19 cellular contexts compared by ENCODE assay signal in genomic region chr9:3664044-3664443, GRCh38.
"Had no signal": no experiment of that assay in that cellular context is flagged by ENCODE, and none has a peak within 500 bp of the region (broad histone marks: within the 10 kb centered on the region; RNA-seq: fewer than 3 reads in every experiment).

No MANE protein-coding gene starts in this region.

- H3K27me3 ChIP-seq: heart right ventricle, neutrophil, sigmoid colon, spleen, upper lobe of right lung had no signal

- H3K4me1 ChIP-seq: heart right ventricle, lower lobe of right lung, spleen, upper lobe of right lung had no signal

- H3K4me3 ChIP-seq: heart right ventricle, lower lobe of right lung, sigmoid colon, spleen, thoracic aorta, upper lobe of right lung had no signal

- DNase-seq: activated CD4-positive, alpha-beta T cell treated with anti-CD3 and anti-CD28 coated beads, Interleukin-2, amount 10 ng/mL, durations not matched to agents 24 days and 14 days; activated CD4-positive, CD25-positive, alpha-beta regulatory T cell; activated CD8-positive, alpha-beta T cell treated with anti-CD3 and anti-CD28 coated beads, Interleukin-2, amount 10 ng/mL, durations not matched to agents 7 days and 5 days; activated naive CD4-positive, alpha-beta T cell treated with anti-CD3 and anti-CD28 coated beads, Interleukin-2, amount 10 ng/mL, durations not matched to agents 7 days and 5 days; activated naive CD8-positive, alpha-beta T cell treated with anti-CD3 and anti-CD28 coated beads, Interleukin-2, amount 50 U/mL, for 24 hours; activated T-cell treated with anti-CD3 and anti-CD28 coated beads, Interleukin-2, amount 50 U/mL, for 4 hours; cerebellar nuclear complex; effector memory CD8-positive, alpha-beta T cell; heart right ventricle; left colon; lower lobe of right lung; posterior cingulate gyrus; sigmoid colon; spleen; stimulated activated CD4-positive, alpha-beta T cell treated with anti-CD3 and anti-CD28 coated beads, Interleukin-4, amount 100 ng/mL, for 4 hours; T1000; upper lobe of right lung had no signal

- H3K9me3 ChIP-seq: heart right ventricle, lower lobe of right lung, neutrophil, sigmoid colon, spleen, thoracic aorta, upper lobe of right lung had no signal

- H3K27ac ChIP-seq: heart right ventricle, lower lobe of right lung, neutrophil, spleen, thoracic aorta, upper lobe of right lung had no signal

- H3K36me3 ChIP-seq: heart right ventricle, lower lobe of right lung, neutrophil, sigmoid colon, spleen, thoracic aorta, upper lobe of right lung had no signal
